ENCODE assay signal across 1 cellular context in the genomic region with DNA sequence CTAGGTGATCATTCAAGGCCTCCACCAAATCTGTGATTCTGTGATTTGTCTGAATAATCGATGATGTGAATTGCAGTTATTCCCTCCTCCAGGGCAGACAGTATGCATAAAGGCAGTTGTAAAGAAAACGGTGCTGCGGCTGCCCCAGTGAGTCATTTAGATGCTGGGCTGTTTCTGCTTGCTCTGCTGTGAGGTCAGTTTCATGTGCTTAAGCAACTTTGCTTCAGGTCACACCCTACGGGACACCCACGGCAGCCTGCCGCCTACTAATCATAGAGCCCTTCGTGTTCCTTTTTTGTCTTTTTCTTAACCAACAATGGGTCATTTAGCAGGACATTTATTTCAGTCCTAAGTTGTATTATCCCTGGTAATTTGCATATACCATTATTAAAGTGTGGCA.
TF ChIP-seq lines count a peak whose summit lies in the region.

No MANE protein-coding gene starts in this region.

TF ChIP-seq in GM23338, 12 proteins besides CTCF, POLR2A, EP300 and RAD21 (continued from another document):
- TF ChIP-seq, protein P1, sequence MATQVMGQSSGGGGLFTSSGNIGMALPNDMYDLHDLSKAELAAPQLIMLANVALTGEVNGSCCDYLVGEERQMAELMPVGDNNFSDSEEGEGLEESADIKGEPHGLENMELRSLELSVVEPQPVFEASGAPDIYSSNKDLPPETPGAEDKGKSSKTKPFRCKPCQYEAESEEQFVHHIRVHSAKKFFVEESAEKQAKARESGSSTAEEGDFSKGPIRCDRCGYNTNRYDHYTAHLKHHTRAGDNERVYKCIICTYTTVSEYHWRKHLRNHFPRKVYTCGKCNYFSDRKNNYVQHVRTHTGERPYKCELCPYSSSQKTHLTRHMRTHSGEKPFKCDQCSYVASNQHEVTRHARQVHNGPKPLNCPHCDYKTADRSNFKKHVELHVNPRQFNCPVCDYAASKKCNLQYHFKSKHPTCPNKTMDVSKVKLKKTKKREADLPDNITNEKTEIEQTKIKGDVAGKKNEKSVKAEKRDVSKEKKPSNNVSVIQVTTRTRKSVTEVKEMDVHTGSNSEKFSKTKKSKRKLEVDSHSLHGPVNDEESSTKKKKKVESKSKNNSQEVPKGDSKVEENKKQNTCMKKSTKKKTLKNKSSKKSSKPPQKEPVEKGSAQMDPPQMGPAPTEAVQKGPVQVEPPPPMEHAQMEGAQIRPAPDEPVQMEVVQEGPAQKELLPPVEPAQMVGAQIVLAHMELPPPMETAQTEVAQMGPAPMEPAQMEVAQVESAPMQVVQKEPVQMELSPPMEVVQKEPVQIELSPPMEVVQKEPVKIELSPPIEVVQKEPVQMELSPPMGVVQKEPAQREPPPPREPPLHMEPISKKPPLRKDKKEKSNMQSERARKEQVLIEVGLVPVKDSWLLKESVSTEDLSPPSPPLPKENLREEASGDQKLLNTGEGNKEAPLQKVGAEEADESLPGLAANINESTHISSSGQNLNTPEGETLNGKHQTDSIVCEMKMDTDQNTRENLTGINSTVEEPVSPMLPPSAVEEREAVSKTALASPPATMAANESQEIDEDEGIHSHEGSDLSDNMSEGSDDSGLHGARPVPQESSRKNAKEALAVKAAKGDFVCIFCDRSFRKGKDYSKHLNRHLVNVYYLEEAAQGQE (IDR thresholded peaks at IDR 0.05; ENCODE audit: unreplicated experiment), result no peak
